9 cellular contexts compared by ENCODE assay signal in the genomic region with DNA sequence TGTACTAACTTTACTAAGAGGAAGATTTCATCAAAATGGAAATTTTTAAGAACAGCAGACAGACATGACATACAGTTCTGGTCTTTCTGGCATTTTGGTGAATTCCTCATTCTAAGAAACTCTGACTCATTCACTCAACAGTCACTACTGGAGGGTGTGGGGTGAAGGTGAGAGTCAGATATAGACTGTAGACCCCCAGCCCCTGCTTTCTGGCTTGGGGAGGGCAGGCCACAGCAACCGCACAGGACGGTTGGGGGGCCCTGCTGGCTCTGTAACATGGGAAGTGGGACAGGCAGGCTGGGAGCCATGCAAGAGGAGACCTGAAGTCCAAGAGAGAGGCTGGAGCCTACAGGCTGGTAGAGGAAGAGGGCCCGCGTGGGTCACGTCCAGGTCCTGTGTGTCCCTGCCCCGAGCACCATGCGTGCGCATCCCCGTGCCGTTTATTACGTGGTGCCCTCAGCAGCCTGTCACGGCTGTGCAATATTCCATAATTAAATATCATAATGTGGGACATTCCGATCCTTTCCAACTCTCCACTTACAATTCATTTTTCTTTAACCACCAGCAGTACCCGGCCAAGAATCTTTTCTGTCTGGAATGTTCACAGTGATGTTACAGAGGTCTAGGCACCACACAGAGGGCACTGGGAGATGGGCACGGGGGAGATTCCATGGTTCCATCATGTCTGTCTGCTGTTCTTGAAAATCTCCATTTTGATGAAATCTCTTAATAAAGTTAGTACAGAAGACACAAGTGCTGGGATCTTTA.
DNase-seq lines count a peak whose midpoint lies in the region; ATAC-seq and TF ChIP-seq lines count a peak whose summit lies in the region.
"Had no signal": no experiment of that assay in that cellular context is flagged by ENCODE, and none has a peak within 500 bp of the region (broad histone marks: within the 10 kb centered on the region; RNA-seq: fewer than 3 reads in every experiment).

No MANE protein-coding gene starts in this region.

- CTCF ChIA-PET in activated B cell treated with CpG ODN at 0.5 μM for 24 hours (lab: Charles Lee): interaction anchor here (0.7 kb wide), 1 partner anchor 34 kb away, joined by 3 read pairs; no protein-coding TSS in a partner anchor

- H3K4me1 Mint-ChIP-seq in HFFc6 (ENCODE audit: low read depth): peaks cover 8% of the 10 kb centered on the region; the same call in 1 of the 2 replicates
- peaks cover 93% of the 10 kb centered on the region for H3K4me1 Mint-ChIP-seq in activated B cell treated with CpG ODN at 0.5 μM for 24 hours

- H3K9me3 Mint-ChIP-seq in HFFc6 (no peaks in the 10 kb centered on the region; the same call in 1 of the 2 replicates), activated B cell treated with CpG ODN at 0.5 μM for 24 hours (no peaks in the 10 kb centered on the region)

- DNase-seq in HFFc6 (peak; percentile 12), activated B cell treated with CpG ODN at 0.5 μM for 24 hours (no peak), choroid plexus epithelial cell (ENCODE audit: low read depth) (peak; percentile 74), NCI-H1417 (lab: John Stamatoyannopoulos, UW) (no peak)
- peak; percentile 34 to 68 for DNase-seq in stimulated activated CD8-positive, alpha-beta memory T cell treated with anti-CD3 and anti-CD28 coated beads, Interleukin-15, amount 100 ng/mL, for 4 hours (ENCODE audit: low read depth in 2 of 2)
- DNase-seq: H9 had no signal

- H3K27me3 Mint-ChIP-seq in HFFc6 (ENCODE audit: insufficient read depth) (peaks cover 15% of the 10 kb centered on the region), activated B cell treated with CpG ODN at 0.5 μM for 24 hours (no peaks in the 10 kb centered on the region)

- no peak overlapping the region for H3K4me3 ChIP-seq in choroid plexus epithelial cell (ENCODE audit: low read depth, low read length)

- no peaks in the 10 kb centered on the region for H3K36me3 Mint-ChIP-seq in HFFc6 (ENCODE audit: low read depth)
- H3K36me3 Mint-ChIP-seq in activated B cell treated with CpG ODN at 0.5 μM for 24 hours (ENCODE audit: low read depth): peaks cover 9% of the 10 kb centered on the region

- intact Hi-C loops in activated B cell treated with CpG ODN at 0.5 μM for 24 hours (cut with micrococcal nuclease): no loop called here

- H3K4me3 Mint-ChIP-seq in HFFc6 (no peak overlapping the region), activated B cell treated with CpG ODN at 0.5 μM for 24 hours (no peak overlapping the region)
- H3K4me3 Mint-ChIP-seq: H9 had no signal

- ATAC-seq in activated B cell treated with CpG ODN at 0.5 μM for 24 hours (ENCODE audit: low read depth) (peak; percentile 18), HG03108 (IDR thresholded peaks at IDR 0.05; ENCODE audit: unreplicated experiment) (no peak), GM19035 (IDR thresholded peaks at IDR 0.05; ENCODE audit: unreplicated experiment) (no peak), GM18858 (IDR thresholded peaks at IDR 0.05; ENCODE audit: unreplicated experiment) (no peak)

- POLR2A ChIA-PET in activated B cell treated with CpG ODN at 0.5 μM for 24 hours (lab: Charles Lee): interaction anchor here (0.7 kb wide), 1 partner anchor 16 kb away, joined by 3 read pairs; no protein-coding TSS in a partner anchor

- H3K27ac Mint-ChIP-seq in HFFc6 (no peak overlapping the region), activated B cell treated with CpG ODN at 0.5 μM for 24 hours (peak overlapping the region; percentile 27)

- TF ChIP-seq CTCF in HFFc6 (IDR thresholded peaks at IDR 0.05) (no peak), activated B cell treated with CpG ODN at 0.5 μM for 24 hours (IDR thresholded peaks at IDR 0.05) (no peak), choroid plexus epithelial cell (conservative IDR thresholded peaks at IDR 0.05; ENCODE audit: low read depth, low read length) (no peak)

Comparison
In these comparisons a context has a peak if more than half of its experiments do, and no peak if none do; other contexts are left out.
1. DNase-seq: peak in HFFc6 (single experiment), choroid plexus epithelial cell (single experiment) and stimulated activated CD8-positive, alpha-beta memory T cell treated with anti-CD3 and anti-CD28 coated beads, Interleukin-15, amount 100 ng/mL, for 4 hours (2 of 2); none in activated B cell treated with CpG ODN at 0.5 μM for 24 hours (single experiment) and NCI-H1417 (0 of 3).